13 cellular contexts compared by ENCODE assay signal in genomic region chr2:99404039-99404799, GRCh38.
DNase-seq lines count a peak whose midpoint lies in the region; ATAC-seq and TF ChIP-seq lines count a peak whose summit lies in the region.
"Had no signal": no experiment of that assay in that cellular context is flagged by ENCODE, and none has a peak within 500 bp of the region (broad histone marks: within the 10 kb centered on the region; RNA-seq: fewer than 3 reads in every experiment).

No MANE protein-coding gene starts in this region.

- H3K27ac Mint-ChIP-seq in CD4-positive, CD25-positive, alpha-beta regulatory T cell = peak overlapping the region in 2 of 3 donors; percentile 59 to 69
- peak overlapping the region; percentile 49 for H3K27ac Mint-ChIP-seq in HFFc6

- H3K36me3 Mint-ChIP-seq in CD4-positive, CD25-positive, alpha-beta regulatory T cell = peaks cover 31% of the 10 kb centered on the region
- peaks cover 39% of the 10 kb centered on the region for H3K36me3 Mint-ChIP-seq in HFFc6 (ENCODE audit: low read depth)

- no peaks in the 10 kb centered on the region for H3K4me1 ChIP-seq in CD4-positive, CD25-positive, alpha-beta regulatory T cell (ENCODE audit: control insufficient read depth, insufficient read depth, low read length, poor library complexity, severe bottlenecking)
- no peaks in the 10 kb centered on the region for H3K4me1 ChIP-seq in breast epithelium

- DNase-seq in CD4-positive, CD25-positive, alpha-beta regulatory T cell = no peak
- no peak for DNase-seq in HFFc6
- no peak for DNase-seq in breast epithelium (ENCODE audit: low spot score in 2 of 2)
- DNase-seq in left colon = no peak
- no peak for DNase-seq in brain microvascular endothelial cell
- DNase-seq in HuH-7.5 (ENCODE audit: low spot score) = no peak
- DNase-seq in GF-D8 (lab: John Stamatoyannopoulos, UW) = no peak
- no peak for DNase-seq in DMS53 (lab: John Stamatoyannopoulos, UW)
- DNase-seq: activated T-cell treated with anti-CD3 and anti-CD28 coated beads, Interleukin-2, amount 50 U/mL, for 4 hours; cortex of kidney; midbrain; NCI-H1436 had no signal

- peaks cover 0 to 13% (median 7%) of the 10 kb centered on the region in 4 donors for H3K4me1 Mint-ChIP-seq in CD4-positive, CD25-positive, alpha-beta regulatory T cell
- peaks cover 35% of the 10 kb centered on the region for H3K4me1 Mint-ChIP-seq in HFFc6 (ENCODE audit: low read depth)

- no peak for ATAC-seq in CD4-positive, CD25-positive, alpha-beta regulatory T cell (ENCODE audit: low read depth in 2 of 2)
- peak; percentile 14 for ATAC-seq in left colon
- ATAC-seq: activated T-cell treated with anti-CD3 and anti-CD28 coated beads, Interleukin-2, amount 50 U/mL, for 4 hours; gastroesophageal sphincter had no signal

- no peak overlapping the region for H3K4me3 Mint-ChIP-seq in CD4-positive, CD25-positive, alpha-beta regulatory T cell
- H3K4me3 Mint-ChIP-seq in HFFc6 = 0 out of 2 replicates have a peak overlapping the region, but pooled peaks have one; percentile 14
- H3K4me3 Mint-ChIP-seq: activated T-cell treated with anti-CD3 and anti-CD28 coated beads, Interleukin-2, amount 50 U/mL, for 4 hours had no signal

- TF ChIP-seq CTCF in HFFc6 (IDR thresholded peaks at IDR 0.05) = no peak
- no peak for TF ChIP-seq CTCF in breast epithelium (IDR thresholded peaks at IDR 0.05)
- TF ChIP-seq CTCF in brain microvascular endothelial cell (IDR thresholded peaks at IDR 0.05; ENCODE audit: low read depth, low read length, missing control alignments) = no peak

- H3K9me3 Mint-ChIP-seq in CD4-positive, CD25-positive, alpha-beta regulatory T cell = no peaks in the 10 kb centered on the region
- no peaks in the 10 kb centered on the region for H3K9me3 Mint-ChIP-seq in HFFc6
- H3K9me3 Mint-ChIP-seq: activated T-cell treated with anti-CD3 and anti-CD28 coated beads, Interleukin-2, amount 50 U/mL, for 4 hours had no signal

- H3K27ac ChIP-seq in CD4-positive, CD25-positive, alpha-beta regulatory T cell (ENCODE audit: insufficient read depth, low read length, poor library complexity, severe bottlenecking) = no peak overlapping the region
- H3K27ac ChIP-seq in breast epithelium = peak overlapping the region; percentile 48 to 60
- no peak overlapping the region for H3K27ac ChIP-seq in brain microvascular endothelial cell

- H3K27me3 ChIP-seq in CD4-positive, CD25-positive, alpha-beta regulatory T cell (ENCODE audit: control insufficient read depth, insufficient read depth, low read length) = no peaks in the 10 kb centered on the region
- H3K27me3 ChIP-seq in breast epithelium (no peaks in the 10 kb centered on the region), brain microvascular endothelial cell (replicated peaks) (no peaks in the 10 kb centered on the region)
- H3K27me3 ChIP-seq: gastroesophageal sphincter had no signal

- H3K36me3 ChIP-seq in CD4-positive, CD25-positive, alpha-beta regulatory T cell (ENCODE audit: control insufficient read depth, insufficient read depth, low read length) = peaks cover 81% of the 10 kb centered on the region
- peaks cover 10% of the 10 kb centered on the region for H3K36me3 ChIP-seq in breast epithelium
- peaks cover 56% of the 10 kb centered on the region for H3K36me3 ChIP-seq in brain microvascular endothelial cell (replicated peaks)

- in situ Hi-C loops in brain microvascular endothelial cell (cut with HindIII; ENCODE audit: low pct_ligation_motif_present, low sequenced_read_pairs) = no loop called here

- H3K4me3 ChIP-seq in CD4-positive, CD25-positive, alpha-beta regulatory T cell (ENCODE audit: low read depth, low read length) = no peak overlapping the region
- H3K4me3 ChIP-seq in breast epithelium (no peak overlapping the region), brain microvascular endothelial cell (ENCODE audit: low read depth, low read length) (no peak overlapping the region)
- H3K4me3 ChIP-seq: gastroesophageal sphincter had no signal

- intact Hi-C loops in breast epithelium (cut with DNase I; ENCODE audit: low total_unique reads) = no loop called here
- intact Hi-C loops in left colon (cut with DNase I, micrococcal nuclease) = no loop called here

- no peaks in the 10 kb centered on the region for H3K27me3 Mint-ChIP-seq in CD4-positive, CD25-positive, alpha-beta regulatory T cell
- H3K27me3 Mint-ChIP-seq in HFFc6 (ENCODE audit: insufficient read depth) = peaks cover 1% of the 10 kb centered on the region; the same call in 1 of the 2 replicates

- no peak for TF ChIP-seq POLR2A in breast epithelium (IDR thresholded peaks at IDR 0.05)

- no peaks in the 10 kb centered on the region for H3K9me3 ChIP-seq in CD4-positive, CD25-positive, alpha-beta regulatory T cell (ENCODE audit: control insufficient read depth in 2 of 2, low read length in 2 of 2)
- H3K9me3 ChIP-seq in breast epithelium = no peaks in the 10 kb centered on the region
- H3K9me3 ChIP-seq: gastroesophageal sphincter had no signal

Comparison
In these comparisons a context has a peak if more than half of its experiments do, and no peak if none do; other contexts are left out.
1. H3K27ac ChIP-seq: peak in breast epithelium (2 of 2); none in CD4-positive, CD25-positive, alpha-beta regulatory T cell (single experiment) and brain microvascular endothelial cell (single experiment).